In the genomic region with DNA sequence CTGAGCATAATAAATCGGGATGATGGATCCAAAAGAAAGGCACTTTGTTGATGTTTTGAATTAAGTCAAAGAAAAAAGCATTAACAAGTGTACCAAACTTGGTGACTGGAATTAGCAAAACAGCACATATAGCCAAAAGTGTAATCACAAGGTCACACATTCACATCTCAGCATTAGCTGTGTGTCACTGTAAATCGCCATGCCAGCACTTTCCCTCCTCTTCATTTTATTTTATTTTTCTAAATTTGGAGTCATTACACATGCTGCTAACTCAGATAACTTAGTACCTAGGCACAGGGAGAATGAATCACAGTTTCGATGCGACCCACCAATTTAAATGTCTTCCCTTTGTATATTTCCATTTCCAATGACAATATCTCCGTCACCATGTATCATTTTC, we compare ENCODE assay signal across 35 cellular contexts.
DNase-seq lines count a peak whose midpoint lies in the region; ATAC-seq, FAIRE-seq and TF ChIP-seq lines count a peak whose summit lies in the region.
"Had no signal": no experiment of that assay in that cellular context is flagged by ENCODE, and none has a peak within 500 bp of the region (broad histone marks: within the 10 kb centered on the region; RNA-seq: fewer than 3 reads in every experiment).

No MANE protein-coding gene starts in this region.

- POLR2A ChIA-PET in HepG2 (lab: Yijun Ruan, JAX): interaction anchor here (0.5 kb wide), 1 partner anchor 17 kb away, joined by 3 read pairs; no protein-coding TSS in a partner anchor
- POLR2A ChIA-PET in IMR-90 (lab: Charles Lee; ENCODE audit: unreplicated experiment): no interaction called here

- no peak overlapping the region for H2BK15ac ChIP-seq in IMR-90 (ENCODE audit: low read depth, low read length)

- H3K14ac ChIP-seq in IMR-90 (replicated peaks; ENCODE audit: low read depth, low read length): no peak overlapping the region

- H3K4me1 ChIP-seq in HepG2 (ENCODE audit: insufficient read depth, low read length) (peaks cover 41% of the 10 kb centered on the region), right lobe of liver (no peaks in the 10 kb centered on the region), IMR-90 (ENCODE audit: control insufficient read depth, insufficient read depth, low read length) (no peaks in the 10 kb centered on the region)
- H3K4me1 ChIP-seq: BE2C, BLaER1, Caco-2 had no signal

- intact Hi-C loops in HepG2 (cut with micrococcal nuclease; ENCODE audit: unreplicated experiment): no loop called here
- intact Hi-C loops in right lobe of liver (cut with DNase I): no loop called here
- intact Hi-C loops in IMR-90 (cut with micrococcal nuclease): no loop called here
- intact Hi-C loops in left ventricle myocardium superior (cut with micrococcal nuclease): no loop called here

- 97% methylated on average over 5 of the region's 5 CpGs for WGBS in HepG2 (ENCODE audit: low lambda C conversion rate)
- 81% methylated on average over 5 of the region's 5 CpGs for WGBS in right lobe of liver (ENCODE audit: insufficient coverage, low coverage, low lambda C conversion rate, missing lambda C conversion rate)
- no CpG with 5 or more reads among the region's 5 CpGs for WGBS in IMR-90 (ENCODE audit: extremely low coverage in 2 of 2, insufficient read length in 1 of 2), 2 experiments

- H2AK9ac ChIP-seq in IMR-90 (replicated peaks; ENCODE audit: low read depth, low read length, poor library complexity): no peak overlapping the region

- H3K79me1 ChIP-seq in IMR-90 (ENCODE audit: low read depth in 1 of 2, low read length in 2 of 2): no peaks in the 10 kb centered on the region

- TF ChIP-seq POLR2A in HepG2 (IDR thresholded peaks at IDR 0.05; ENCODE audit: insufficient read depth in 1 of 2, low read depth in 2 of 2, low read length in 2 of 2): no peak
- TF ChIP-seq POLR2A in right lobe of liver (IDR thresholded peaks at IDR 0.05): no peak
- no peak for TF ChIP-seq POLR2A in GM12891 (IDR thresholded peaks at IDR 0.05; ENCODE audit: low read depth, low read length)
- no peak for TF ChIP-seq POLR2A in IMR-90 (IDR thresholded peaks at IDR 0.05; ENCODE audit: low read depth, low read length)

- H4K20me1 ChIP-seq in HepG2 (ENCODE audit: insufficient read depth, low read length): no peaks in the 10 kb centered on the region
- no peaks in the 10 kb centered on the region for H4K20me1 ChIP-seq in IMR-90 (ENCODE audit: insufficient read depth, low read length)
- H4K20me1 ChIP-seq: BLaER1; BLaER1 treated with 17β-estradiol and CSF1 and Interleukin-3, amounts not matched to agents 10 nM and 100 nM had no signal

- TF ChIP-seq CTCF in HepG2 (CRISPR knock-in tag; IDR thresholded peaks at IDR 0.05) (no peak), right lobe of liver (IDR thresholded peaks at IDR 0.05) (no peak), IMR-90 (conservative IDR thresholded peaks at IDR 0.05; ENCODE audit: low read depth, low read length) (no peak)

- CTCF ChIA-PET in HepG2 (lab: Yijun Ruan, JAX; ENCODE audit: low intra/inter-chr PET ratio, low total read pairs) (no interaction called here), IMR-90 (lab: Yijun Ruan, JAX) (interaction anchor here (0.7 to 1.2 kb wide), 2 partner anchors 38 to 748 kb away, joined by 3 to 4 read pairs; no protein-coding TSS in a partner anchor)

- dilution Hi-C loops in IMR-90 (cut with HindIII; ENCODE audit: low sequenced_read_pairs, unreplicated experiment): no loop called here

- no peak for ATAC-seq in HepG2
- no peak for ATAC-seq in right lobe of liver
- ATAC-seq in IMR-90 (ENCODE audit: low read depth): no peak
- ATAC-seq in left ventricle myocardium superior: no peak
- ATAC-seq in HG02623 (IDR thresholded peaks at IDR 0.05; ENCODE audit: unreplicated experiment): no peak
- ATAC-seq in GM18909 (IDR thresholded peaks at IDR 0.05; ENCODE audit: poor library complexity, unreplicated experiment): no peak
- ATAC-seq: A549; CD8-positive, alpha-beta T cell had no signal

- no peak overlapping the region for H3K23ac ChIP-seq in IMR-90 (ENCODE audit: low read depth, low read length)

- TF ChIP-seq EP300 in HepG2 (IDR thresholded peaks at IDR 0.05; ENCODE audit: low read depth in 2 of 2, low read length in 2 of 2) (no peak), HepG2 (CRISPR knock-in tag; IDR thresholded peaks at IDR 0.05; ENCODE audit: borderline replicate concordance) (no peak)

- no TSS peak for BruUV-seq in HepG2 (replicated peaks; lab: Mats Ljungman, UMichigan)
- BruUV-seq in IMR-90 (replicated peaks; lab: Mats Ljungman, UMichigan): no TSS peak

- in situ Hi-C loops in HepG2 (cut with HindIII; ENCODE audit: extremely low pct_ligation_motif_present, low pct_unique_long_range_greater_than_20kb): no loop called here
- in situ Hi-C loops in IMR-90 (cut with MboI; ENCODE audit: low sequenced_read_pairs): no loop called here

- no peak overlapping the region for H2AK5ac ChIP-seq in IMR-90 (ENCODE audit: low read depth, low read length)

- H3K27ac ChIP-seq in HepG2 (ENCODE audit: extremely low read length, insufficient read depth, low read length) (no peak overlapping the region), right lobe of liver (no peak overlapping the region), IMR-90 (ENCODE audit: insufficient read depth, low read length) (no peak overlapping the region), caudate nucleus (ENCODE audit: low read depth, low read length) (peak overlapping the region; percentile 8)
- H3K27ac ChIP-seq: 22Rv1; A549; BLaER1; BLaER1 treated with 17β-estradiol and CSF1 and Interleukin-3, amounts not matched to agents 10 nM and 100 nM; C4-2B had no signal

- H3K9ac ChIP-seq in HepG2 (ENCODE audit: insufficient read depth, low read depth, low read length): no peak overlapping the region
- no peak overlapping the region for H3K9ac ChIP-seq in IMR-90 (ENCODE audit: low read depth, low read length)
- H3K9ac ChIP-seq: BLaER1; BLaER1 treated with 17β-estradiol and CSF1 and Interleukin-3, amounts not matched to agents 10 nM and 100 nM had no signal

- no peak for TF ChIP-seq RAD21 in HepG2 (CRISPR knock-in tag; IDR thresholded peaks at IDR 0.05)
- no peak for TF ChIP-seq RAD21 in IMR-90 (IDR thresholded peaks at IDR 0.05; ENCODE audit: low read length)

- DNase-seq in HepG2 (ENCODE audit: low spot score): no peak
- no peak for DNase-seq in right lobe of liver
- DNase-seq in GM12891 (ENCODE audit: insufficient read length, low spot score): no peak
- DNase-seq in IMR-90: no peak
- DNase-seq in caudate nucleus (lab: John Stamatoyannopoulos, UW): peak in 2 of 61 donors; percentile 14 to 16
- no peak for DNase-seq in left ventricle myocardium superior
- DNase-seq: 8988T; ACHN; AML-193; BE2C; C1 segment of cervical spinal cord; Caco-2; Calu3; CD4-positive, alpha-beta memory T cell; CD4-positive, alpha-beta T cell; CD4-positive, CD25-positive, alpha-beta regulatory T cell; CD8-positive, alpha-beta memory T cell; CD8-positive, alpha-beta T cell; COR-L47; DMS 273 treated with DMSO at 0.1 percent for 48 hours; DMS153; DMS53; DMS79; DMS79 treated with DMSO at 0.1 percent for 48 hours; DND-41; EL had no signal

- H3K79me2 ChIP-seq in HepG2 (ENCODE audit: insufficient read depth, low read length): no peaks in the 10 kb centered on the region

- H4K8ac ChIP-seq in IMR-90 (ENCODE audit: low read depth in 2 of 2, low read length in 2 of 2): no peak overlapping the region

- no peak overlapping the region for H2BK120ac ChIP-seq in IMR-90 (ENCODE audit: low read depth, low read length)

- H3K9me3 ChIP-seq in HepG2 (ENCODE audit: low read length): no peaks in the 10 kb centered on the region
- H3K9me3 ChIP-seq in right lobe of liver: no peaks in the 10 kb centered on the region
- no peaks in the 10 kb centered on the region for H3K9me3 ChIP-seq in IMR-90 (ENCODE audit: control insufficient read depth, insufficient read depth, low read length)
- H3K9me3 ChIP-seq: A549; BE2C; BLaER1; BLaER1 treated with 17β-estradiol and CSF1 and Interleukin-3, amounts not matched to agents 10 nM and 100 nM had no signal

- H3K4me3 ChIP-seq in HepG2 (replicated peaks in 1 of 3; ENCODE audit: insufficient read depth in 1 of 3, low read depth in 2 of 3, low read length in 3 of 3) (no peak overlapping the region), right lobe of liver (no peak overlapping the region), IMR-90 (ENCODE audit: insufficient read depth, low read depth, low read length) (no peak overlapping the region)
- H3K4me3 ChIP-seq: A549; BLaER1; BLaER1 treated with 17β-estradiol and CSF1 and Interleukin-3, amounts not matched to agents 10 nM and 100 nM had no signal

- no peak overlapping the region for H2BK20ac ChIP-seq in IMR-90 (ENCODE audit: low read depth, low read length)

- H2BK5ac ChIP-seq in IMR-90 (ENCODE audit: low read depth, low read length, poor library complexity, severe bottlenecking): no peak overlapping the region

- H4K5ac ChIP-seq in IMR-90 (ENCODE audit: low read depth, low read length): no peak overlapping the region

- H3K4me2 ChIP-seq in HepG2 (ENCODE audit: low read depth, low read length) (no peak overlapping the region), IMR-90 (ENCODE audit: low read depth, low read length) (no peak overlapping the region)
- H3K4me2 ChIP-seq: A549; BLaER1; BLaER1 treated with 17β-estradiol and CSF1 and Interleukin-3, amounts not matched to agents 10 nM and 100 nM had no signal

- H4K91ac ChIP-seq in IMR-90 (ENCODE audit: insufficient read depth, low read depth, low read length): no peak overlapping the region

- no peak overlapping the region for H3K18ac ChIP-seq in IMR-90 (ENCODE audit: low read depth, low read length)

- H3K56ac ChIP-seq in IMR-90 (ENCODE audit: extremely low read depth, insufficient read depth, low read length): no peak overlapping the region

- H2AFZ ChIP-seq in HepG2 (ENCODE audit: low read length) (no peak overlapping the region), IMR-90 (replicated peaks; ENCODE audit: low read length, poor library complexity) (no peak overlapping the region)

- H3K27me3 ChIP-seq in HepG2 (ENCODE audit: control insufficient read depth in 1 of 2, insufficient read depth in 2 of 2, low read length in 2 of 2) (no peaks in the 10 kb centered on the region), right lobe of liver (no peaks in the 10 kb centered on the region), IMR-90 (ENCODE audit: control insufficient read depth, insufficient read depth, low read length) (peaks cover 3% of the 10 kb centered on the region; the same call in 1 of the 2 replicates)
- H3K27me3 ChIP-seq: BE2C; BLaER1; BLaER1 treated with 17β-estradiol and CSF1 and Interleukin-3, amounts not matched to agents 10 nM and 100 nM had no signal

- no peak overlapping the region for H3K4ac ChIP-seq in IMR-90 (ENCODE audit: low read depth, low read length)

- H3K9me1 ChIP-seq in IMR-90 (ENCODE audit: insufficient read depth, low read length): no peaks in the 10 kb centered on the region

- no peak for FAIRE-seq in HepG2 (lab: Jason Lieb, UNC)
- FAIRE-seq in GM12891 (lab: Jason Lieb, UNC): peak; percentile 5
- FAIRE-seq: A204.1, A549, D721Med had no signal

- no peaks in the 10 kb centered on the region for H3K36me3 ChIP-seq in HepG2 (replicated peaks in 1 of 2; ENCODE audit: control insufficient read depth in 1 of 2, insufficient read depth in 2 of 2, low read length in 2 of 2)
- H3K36me3 ChIP-seq in right lobe of liver: no peaks in the 10 kb centered on the region
- H3K36me3 ChIP-seq in IMR-90 (ENCODE audit: control insufficient read depth, insufficient read depth, low read length): no peaks in the 10 kb centered on the region
- H3K36me3 ChIP-seq: BE2C; BLaER1; BLaER1 treated with 17β-estradiol and CSF1 and Interleukin-3, amounts not matched to agents 10 nM and 100 nM had no signal
